Comparison of ENCODE assay signal across 18 cellular contexts in the genomic region with DNA sequence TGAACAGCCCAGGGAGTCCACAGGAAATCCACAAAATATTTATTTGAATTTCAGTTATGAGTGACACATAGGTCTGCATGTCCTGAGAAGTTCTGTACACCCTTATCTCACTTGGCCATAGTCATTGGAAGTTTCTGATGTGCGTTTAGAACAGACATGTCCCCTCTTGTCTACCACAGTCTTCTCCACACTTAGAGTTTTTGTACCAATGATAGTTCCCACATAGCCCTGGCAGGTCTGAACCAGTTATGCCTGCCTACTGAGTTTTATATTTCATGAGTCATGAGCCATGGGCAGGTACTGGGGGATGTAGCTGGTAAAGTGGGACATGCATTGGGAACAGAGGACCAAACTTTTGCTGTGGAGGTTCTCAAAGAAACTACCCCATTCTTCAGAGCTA. TPM values are rescaled to one million over a fixed set of nuclear protein-coding genes. Genes with fewer than 3 reads are reported as not detected.
DNase-seq lines count a peak whose midpoint lies in the region; ATAC-seq and TF ChIP-seq lines count a peak whose summit lies in the region.
"Had no signal": no experiment of that assay in that cellular context is flagged by ENCODE, and none has a peak within 500 bp of the region (broad histone marks: within the 10 kb centered on the region; RNA-seq: fewer than 3 reads in every experiment).

No MANE protein-coding gene starts in this region.

- H3K4me2 ChIP-seq in mammary epithelial cell (ENCODE audit: insufficient read depth, low read depth, low read length): peak overlapping the region; percentile 20
- H3K4me2 ChIP-seq: GM23338 had no signal

- peak; percentile 92 for ATAC-seq in esophagus mucosa
- ATAC-seq in stimulated activated memory B cell treated with anti-CD40 and anti-IgM and Interleukin-4, amounts not matched to agents 10 μg/mL and 1 μg/mL and 100 μg/mL, for 72 hours: no peak
- ATAC-seq in activated T-cell treated with anti-CD3 and anti-CD28 coated beads, Interleukin-2, amount 50 U/mL, for 4 hours: no peak
- no peak for ATAC-seq in stimulated activated effector memory CD8-positive, alpha-beta T cell treated with anti-CD3 and anti-CD28 coated beads, Interleukin-12 subunit alpha, Interleukin-12 subunit beta, amount 100 ng/mL, for 72 hours
- ATAC-seq: GM23338 had no signal

- TF ChIP-seq CTCF in RWPE1 (conservative IDR thresholded peaks at IDR 0.05; ENCODE audit: low read depth) (no peak), mammary epithelial cell (conservative IDR thresholded peaks at IDR 0.05 in 1 of 2, IDR thresholded peaks at IDR 0.05 in 1 of 2; ENCODE audit: extremely low read depth in 1 of 2, insufficient read depth in 1 of 2, low read depth in 1 of 2, low read length in 2 of 2) (no peak), suprapubic skin (IDR thresholded peaks at IDR 0.05) (no peak)

- intact Hi-C loops in mammary epithelial cell (cut with micrococcal nuclease): no loop called here

- H3K27ac Mint-ChIP-seq in stimulated activated memory B cell treated with anti-CD40 and anti-IgM and Interleukin-4, amounts not matched to agents 10 μg/mL and 1 μg/mL and 100 μg/mL, for 72 hours: no peak overlapping the region
- no peak overlapping the region for H3K27ac Mint-ChIP-seq in stimulated activated effector memory CD8-positive, alpha-beta T cell treated with anti-CD3 and anti-CD28 coated beads, Interleukin-12 subunit alpha, Interleukin-12 subunit beta, amount 100 ng/mL, for 72 hours
- H3K27ac Mint-ChIP-seq: CD4-positive, alpha-beta T cell; GM23338 had no signal

- no peak overlapping the region for H2AFZ ChIP-seq in mammary epithelial cell (ENCODE audit: low read depth, low read length)
- H2AFZ ChIP-seq: GM23338 had no signal

- H3K9me3 Mint-ChIP-seq in stimulated activated memory B cell treated with anti-CD40 and anti-IgM and Interleukin-4, amounts not matched to agents 10 μg/mL and 1 μg/mL and 100 μg/mL, for 72 hours: peaks cover 31% of the 10 kb centered on the region
- peaks cover 45% of the 10 kb centered on the region for H3K9me3 Mint-ChIP-seq in activated T-cell treated with anti-CD3 and anti-CD28 coated beads, Interleukin-2, amount 50 U/mL, for 4 hours
- H3K9me3 Mint-ChIP-seq in stimulated activated effector memory CD8-positive, alpha-beta T cell treated with anti-CD3 and anti-CD28 coated beads, Interleukin-12 subunit alpha, Interleukin-12 subunit beta, amount 100 ng/mL, for 72 hours: peaks cover 25% of the 10 kb centered on the region

- no peaks in the 10 kb centered on the region for H4K20me1 ChIP-seq in mammary epithelial cell (ENCODE audit: insufficient read depth, low read length)

- dilution Hi-C loops in mammary epithelial cell (cut with HindIII; ENCODE audit: low sequenced_read_pairs): loop anchor here (5.0 kb wide), 2 partner anchors 46 to 96 kb away; a partner anchor contains a TSS

- no peaks in the 10 kb centered on the region for H3K79me2 ChIP-seq in mammary epithelial cell (ENCODE audit: insufficient read depth, low read length)

- no peaks in the 10 kb centered on the region for H3K4me1 Mint-ChIP-seq in stimulated activated memory B cell treated with anti-CD40 and anti-IgM and Interleukin-4, amounts not matched to agents 10 μg/mL and 1 μg/mL and 100 μg/mL, for 72 hours
- H3K4me1 Mint-ChIP-seq in activated T-cell treated with anti-CD3 and anti-CD28 coated beads, Interleukin-2, amount 50 U/mL, for 4 hours (ENCODE audit: low read depth): no peaks in the 10 kb centered on the region
- H3K4me1 Mint-ChIP-seq in stimulated activated effector memory CD8-positive, alpha-beta T cell treated with anti-CD3 and anti-CD28 coated beads, Interleukin-12 subunit alpha, Interleukin-12 subunit beta, amount 100 ng/mL, for 72 hours: no peaks in the 10 kb centered on the region
- H3K4me1 Mint-ChIP-seq: GM23338 had no signal

- no peak overlapping the region for H3K9ac ChIP-seq in mammary epithelial cell (ENCODE audit: insufficient read depth, low read length)

- CTCF ChIA-PET in RWPE1 (lab: Yijun Ruan, JAX) (interaction anchor here (0.6 kb wide), 1 partner anchor 63 kb away, joined by 3 read pairs; no protein-coding TSS in a partner anchor), mammary epithelial cell (lab: Charles Lee; ENCODE audit: low non-redundant PET) (no interaction called here)

- peaks cover 17% of the 10 kb centered on the region for H3K4me1 ChIP-seq in mammary epithelial cell (ENCODE audit: insufficient read depth, low read length)
- no peaks in the 10 kb centered on the region for H3K4me1 ChIP-seq in suprapubic skin

- in situ Hi-C loops in mammary epithelial cell (cut with MboI; ENCODE audit: low sequenced_read_pairs in 2 of 2): no loop called here

- no peak for TF ChIP-seq POLR2A in suprapubic skin (IDR thresholded peaks at IDR 0.05)

- H3K36me3 Mint-ChIP-seq in stimulated activated memory B cell treated with anti-CD40 and anti-IgM and Interleukin-4, amounts not matched to agents 10 μg/mL and 1 μg/mL and 100 μg/mL, for 72 hours: peaks cover 28% of the 10 kb centered on the region
- peaks cover 12% of the 10 kb centered on the region for H3K36me3 Mint-ChIP-seq in activated T-cell treated with anti-CD3 and anti-CD28 coated beads, Interleukin-2, amount 50 U/mL, for 4 hours (ENCODE audit: insufficient read depth)
- H3K36me3 Mint-ChIP-seq in stimulated activated effector memory CD8-positive, alpha-beta T cell treated with anti-CD3 and anti-CD28 coated beads, Interleukin-12 subunit alpha, Interleukin-12 subunit beta, amount 100 ng/mL, for 72 hours: peaks cover 11% of the 10 kb centered on the region

- H3K27me3 ChIP-seq in mammary epithelial cell (ENCODE audit: insufficient read depth, low read length) (no peaks in the 10 kb centered on the region), suprapubic skin (no peaks in the 10 kb centered on the region)

- H3K36me3 ChIP-seq in mammary epithelial cell (ENCODE audit: insufficient read depth, low read length) (peaks cover 2% of the 10 kb centered on the region), suprapubic skin (peaks cover 12% of the 10 kb centered on the region)

- no peak for TF ChIP-seq EP300 in suprapubic skin (IDR thresholded peaks at IDR 0.05)

- H3K4me3 ChIP-seq in mammary epithelial cell (replicated peaks in 1 of 3; ENCODE audit: insufficient read depth in 1 of 3, low read depth in 2 of 3, low read length in 3 of 3) (no peak overlapping the region), suprapubic skin (no peak overlapping the region)
- H3K4me3 ChIP-seq: GM23338 had no signal

- H3K27ac ChIP-seq in RWPE1 (peak overlapping the region; percentile 19; the same call in 1 of the 2 replicates), mammary epithelial cell (ENCODE audit: insufficient read depth, low read depth, low read length) (no peak overlapping the region), suprapubic skin (peak overlapping the region; percentile 16)
- H3K27ac ChIP-seq: C4-2B had no signal

- H3K9me3 ChIP-seq in mammary epithelial cell (replicated peaks; ENCODE audit: insufficient read depth, low read length): peaks cover 69% of the 10 kb centered on the region
- H3K9me3 ChIP-seq in suprapubic skin: peaks cover 38% of the 10 kb centered on the region

- DNase-seq in RWPE1 (ENCODE audit: low spot score) (no peak), mammary epithelial cell (peak; percentile 93), suprapubic skin (ENCODE audit: low spot score in 2 of 2) (no peak)
- no peak for DNase-seq in activated T-cell treated with anti-CD3 and anti-CD28 coated beads, Interleukin-2, amount 50 U/mL, for 4 hours
- DNase-seq in stimulated activated effector memory CD8-positive, alpha-beta T cell treated with anti-CD3 and anti-CD28 coated beads, Interleukin-12 subunit alpha, Interleukin-12 subunit beta, amount 100 ng/mL, for 72 hours (ENCODE audit: low spot score in 2 of 2): no peak
- DNase-seq: ACHN; AML-193; CD4-positive, alpha-beta T cell; DMS153; DMS79; GDM1; HCEC 1CT had no signal

- no peak overlapping the region for H3K4me3 Mint-ChIP-seq in stimulated activated memory B cell treated with anti-CD40 and anti-IgM and Interleukin-4, amounts not matched to agents 10 μg/mL and 1 μg/mL and 100 μg/mL, for 72 hours
- H3K4me3 Mint-ChIP-seq in activated T-cell treated with anti-CD3 and anti-CD28 coated beads, Interleukin-2, amount 50 U/mL, for 4 hours: no peak overlapping the region
- H3K4me3 Mint-ChIP-seq in stimulated activated effector memory CD8-positive, alpha-beta T cell treated with anti-CD3 and anti-CD28 coated beads, Interleukin-12 subunit alpha, Interleukin-12 subunit beta, amount 100 ng/mL, for 72 hours: no peak overlapping the region
- H3K4me3 Mint-ChIP-seq: CD4-positive, alpha-beta T cell; GM23338 had no signal

- no TSS peak for BruUV-seq in mammary epithelial cell (replicated peaks; lab: Mats Ljungman, UMichigan)

- 0% methylated on average over 1 of the region's 1 CpG for WGBS in mammary epithelial cell (ENCODE audit: low coverage, missing lambda C conversion rate)
- 74% methylated on average over 1 of the region's 1 CpG for WGBS in suprapubic skin

- no peaks in the 10 kb centered on the region for H3K27me3 Mint-ChIP-seq in stimulated activated memory B cell treated with anti-CD40 and anti-IgM and Interleukin-4, amounts not matched to agents 10 μg/mL and 1 μg/mL and 100 μg/mL, for 72 hours
- no peaks in the 10 kb centered on the region for H3K27me3 Mint-ChIP-seq in activated T-cell treated with anti-CD3 and anti-CD28 coated beads, Interleukin-2, amount 50 U/mL, for 4 hours (ENCODE audit: low read depth)
- H3K27me3 Mint-ChIP-seq: CD4-positive, alpha-beta T cell had no signal

- POLR2A ChIA-PET in RWPE1 (lab: Yijun Ruan, JAX; ENCODE audit: low non-redundant PET): no interaction called here

RNA-seq across cellular contexts. Expression of a gene that starts 11.3 kb away (rescaled TPM):
- total RNA-seq in mammary epithelial cell (1 to 10 TPM; 1.3 to 3.7 TPM), esophagus mucosa (1.0 TPM), suprapubic skin (1 to 10 TPM; 1.7 to 2.9 (median 2.3) TPM)
- 1.5 TPM for polyA plus RNA-seq in mammary epithelial cell
- 6.0 TPM for polyA minus RNA-seq in mammary epithelial cell
- total RNA-seq in activated T-cell treated with anti-CD3 and anti-CD28 coated beads, Interleukin-2, amount 50 U/mL, for 4 hours: 1 to 10 TPM; 1.0 to 1.8 (median 1.8) TPM

RNA-seq across cellular contexts. Expression of a gene that starts 20.2 kb away (rescaled TPM):
- total RNA-seq in mammary epithelial cell (10 to 100 TPM; 16.9 to 22.8 TPM), esophagus mucosa (6.5 TPM), suprapubic skin (10 to 100 TPM; 15.8 to 21.2 (median 17.4) TPM)
- 15.4 TPM for polyA plus RNA-seq in mammary epithelial cell
- polyA minus RNA-seq in mammary epithelial cell: 21.3 TPM
- 10 to 100 TPM; 17.8 to 20.5 (median 20.3) TPM for total RNA-seq in activated T-cell treated with anti-CD3 and anti-CD28 coated beads, Interleukin-2, amount 50 U/mL, for 4 hours

RNA-seq across cellular contexts. Expression of a gene that starts 22.8 kb away (rescaled TPM):
- total RNA-seq in mammary epithelial cell (10 to 100 TPM in 1 of 2 donors, 1 to 10 TPM in 1; 8.3 to 14.2 TPM), esophagus mucosa (6.0 TPM), suprapubic skin (10 to 100 TPM in 3 of 4 donors, 1 to 10 TPM in 1; 9.7 to 28.7 (median 13.8) TPM)
- polyA plus RNA-seq in mammary epithelial cell: 4.1 TPM
- polyA minus RNA-seq in mammary epithelial cell: 4.8 TPM
- 10 to 100 TPM; 10.7 to 13.3 (median 11.3) TPM for total RNA-seq in activated T-cell treated with anti-CD3 and anti-CD28 coated beads, Interleukin-2, amount 50 U/mL, for 4 hours

RNA-seq across cellular contexts. Expression of a gene that starts 33.2 kb away (rescaled TPM):
- total RNA-seq in mammary epithelial cell (under 1 TPM; 0.42 to 0.50 TPM), esophagus mucosa (14.7 TPM), suprapubic skin (10 to 100 TPM in 2 of 4 donors, 1 to 10 TPM in 1, not detected in 1; 3.9 to 13.7 (median 13.6) TPM)
- polyA plus RNA-seq in mammary epithelial cell: not detected
- not detected for polyA minus RNA-seq in mammary epithelial cell
- total RNA-seq in activated T-cell treated with anti-CD3 and anti-CD28 coated beads, Interleukin-2, amount 50 U/mL, for 4 hours: 1 to 10 TPM; 2.5 to 3.2 (median 2.5) TPM
- total RNA-seq: Daoy had no signal
- polyA plus RNA-seq: BJ, GM23338 had no signal

RNA-seq across cellular contexts. Expression of a gene that starts 38.3 kb away (rescaled TPM):
- 10 to 100 TPM; 12.7 to 28.7 TPM for total RNA-seq in mammary epithelial cell
- 8.4 TPM for polyA plus RNA-seq in mammary epithelial cell
- polyA minus RNA-seq in mammary epithelial cell: 7.2 TPM
- 9.2 TPM for total RNA-seq in esophagus mucosa
- 10 to 100 TPM; 20.3 to 41.5 (median 25.6) TPM for total RNA-seq in suprapubic skin
- 10 to 100 TPM; 16.1 to 18.0 (median 16.4) TPM for total RNA-seq in activated T-cell treated with anti-CD3 and anti-CD28 coated beads, Interleukin-2, amount 50 U/mL, for 4 hours
